Comparison of ENCODE assay signal across 29 cellular contexts in the genomic region with DNA sequence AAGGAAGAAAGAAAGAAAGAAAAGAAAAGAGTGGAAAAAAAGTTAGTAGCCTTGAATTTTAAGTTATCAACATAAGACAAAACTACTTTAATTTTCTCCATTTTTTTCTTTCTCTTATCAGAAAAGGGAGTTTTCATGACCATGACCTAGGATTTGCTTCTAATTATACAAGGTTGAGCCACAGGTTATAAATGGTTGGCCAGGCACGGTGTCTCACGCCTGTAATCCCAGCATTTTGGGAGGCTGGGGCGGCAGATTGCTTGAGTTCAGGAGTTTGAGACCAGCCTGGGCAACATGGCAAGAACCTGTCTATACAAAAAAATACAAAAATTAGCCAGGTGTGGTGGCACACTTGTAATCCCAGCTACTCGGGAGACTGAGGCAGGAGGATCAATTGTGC.
"Had no signal": no experiment of that assay in that cellular context is flagged by ENCODE, and none has a peak within 500 bp of the region (broad histone marks: within the 10 kb centered on the region; RNA-seq: fewer than 3 reads in every experiment).

No MANE protein-coding gene starts in this region.

- H3K27me3 Mint-ChIP-seq: stimulated activated naive B cell treated with anti-CD40 and anti-IgM and Interleukin-4, amounts not matched to agents 10 μg/mL and 1 μg/mL and 100 μg/mL, for 72 hours had no signal

- FAIRE-seq: islet of Langerhans, kidney had no signal

- H3K9me3 ChIP-seq: left lung, lower lobe of right lung, right atrium auricular region, right lobe of liver, stomach, suprapubic skin, thoracic aorta, tibial artery, upper lobe of right lung, uterus had no signal

- ATAC-seq: left colon; left lung; lower lobe of right lung; naive thymus-derived CD8-positive, alpha-beta T cell; right lobe of liver; stimulated activated naive B cell treated with anti-CD40 and anti-IgM and Interleukin-4, amounts not matched to agents 10 μg/mL and 1 μg/mL and 100 μg/mL, for 72 hours; stimulated activated naive CD8-positive, alpha-beta T cell treated with anti-CD3 and anti-CD28 coated beads, Interleukin-15, Interleukin-2, amounts not matched to agents 100 U/mL and 50 U/mL, for 24 hours; upper lobe of right lung had no signal

- H3K36me3 Mint-ChIP-seq: immature natural killer cell; naive thymus-derived CD8-positive, alpha-beta T cell; stimulated activated naive B cell treated with anti-CD40 and anti-IgM and Interleukin-4, amounts not matched to agents 10 μg/mL and 1 μg/mL and 100 μg/mL, for 72 hours had no signal

- H3K27ac ChIP-seq: left lung, lower lobe of right lung, parathyroid adenoma, right atrium auricular region, right lobe of liver, suprapubic skin, thoracic aorta, tibial artery, upper lobe of right lung, uterus had no signal

- H3K4me1 ChIP-seq: lower lobe of right lung, parathyroid adenoma, right atrium auricular region, right lobe of liver, upper lobe of right lung, uterus had no signal

- H3K4me1 Mint-ChIP-seq: immature natural killer cell; naive thymus-derived CD8-positive, alpha-beta T cell; neural crest cell had no signal

- H3K4me3 ChIP-seq: left lung, lower lobe of right lung, right atrium auricular region, right lobe of liver, stomach, suprapubic skin, thoracic aorta, tibial artery, upper lobe of right lung, uterus had no signal

- DNase-seq: hypothalamus; immature natural killer cell; kidney; left colon; left lung; lower lobe of right lung; mammary epithelial cell; mesenchymal stem cell; naive thymus-derived CD8-positive, alpha-beta T cell; nucleus accumbens; right lobe of liver; stimulated activated CD4-positive, alpha-beta T cell treated with anti-CD3 and anti-CD28 coated beads, Interleukin-12 subunit alpha, Interleukin-12 subunit beta, amount 100 ng/mL, for 4 hours; stimulated activated CD4-positive, alpha-beta T cell treated with anti-CD3 and anti-CD28 coated beads, Interleukin-15, amount 100 ng/mL, for 24 hours; stimulated activated CD4-positive, alpha-beta T cell treated with anti-CD3 and anti-CD28 coated beads, Interleukin-2, amount 100 ng/mL, for 24 hours; stimulated activated CD4-positive, alpha-beta T cell treated with anti-CD3 and anti-CD28 coated beads, Interleukin-4, amount 100 ng/mL, for 1 hour; stimulated activated naive B cell treated with anti-CD40 and anti-IgM and Interleukin-4, amounts not matched to agents 10 μg/mL and 1 μg/mL and 100 μg/mL, for 72 hours; stimulated activated naive CD8-positive, alpha-beta T cell treated with anti-CD3 and anti-CD28 coated beads, Interleukin-15, Interleukin-2, amounts not matched to agents 100 U/mL and 50 U/mL, for 24 hours; tibial artery; trophoblast cell; upper lobe of right lung; uterus had no signal

- H3K9me3 Mint-ChIP-seq: immature natural killer cell; naive thymus-derived CD8-positive, alpha-beta T cell; nephron; neural crest cell; stimulated activated naive B cell treated with anti-CD40 and anti-IgM and Interleukin-4, amounts not matched to agents 10 μg/mL and 1 μg/mL and 100 μg/mL, for 72 hours had no signal

- H3K36me3 ChIP-seq: left lung, lower lobe of right lung, right atrium auricular region, right lobe of liver, stomach, suprapubic skin, thoracic aorta, tibial artery, upper lobe of right lung, uterus had no signal

- H3K27me3 ChIP-seq: left lung, right atrium auricular region, right lobe of liver, stomach, suprapubic skin, tibial artery, upper lobe of right lung, uterus had no signal

- H3K4me3 Mint-ChIP-seq: immature natural killer cell; naive thymus-derived CD8-positive, alpha-beta T cell; nephron; neural crest cell; stimulated activated naive B cell treated with anti-CD40 and anti-IgM and Interleukin-4, amounts not matched to agents 10 μg/mL and 1 μg/mL and 100 μg/mL, for 72 hours had no signal
